In the genomic region with DNA sequence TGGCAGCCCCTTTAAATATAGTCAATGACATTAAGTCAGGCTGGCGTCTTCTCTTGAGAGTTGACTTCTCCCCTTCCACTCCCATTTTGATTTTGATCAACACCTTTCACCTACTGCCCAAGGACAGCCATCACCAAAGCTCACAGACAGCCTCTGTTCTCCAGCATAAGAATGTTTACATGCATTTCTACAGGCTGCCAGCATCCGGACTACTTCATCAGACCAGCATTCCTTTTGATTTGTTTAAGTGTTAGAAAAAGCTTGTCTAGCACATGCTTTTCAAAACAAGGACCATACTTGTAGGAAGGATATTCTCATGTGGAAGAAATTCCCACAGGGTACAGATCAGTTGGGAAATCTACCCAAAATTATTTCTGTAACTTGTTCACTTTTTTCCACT, we compare ENCODE assay signal across 26 cellular contexts. TPM values are rescaled to one million over a fixed set of nuclear protein-coding genes. Genes with fewer than 3 reads are reported as not detected.
"Had no signal": no experiment of that assay in that cellular context is flagged by ENCODE, and none has a peak within 500 bp of the region (broad histone marks: within the 10 kb centered on the region; RNA-seq: fewer than 3 reads in every experiment).

No MANE protein-coding gene starts in this region.

- H3K27ac ChIP-seq: HL-60, RWPE1 had no signal

- H3K4me3 ChIP-seq: K562 had no signal

- DNase-seq: MV-4-11; NCI-H1048; NCI-H1105; NCI-H1436 treated with DMSO at 0.1 percent for 48 hours; NCI-H187; NCI-H2029; NCI-H2081 treated with DMSO at 0.1 percent for 48 hours; NCI-H2227 treated with DMSO at 0.1 percent for 48 hours; NCI-H524; NCI-H526 treated with DMSO at 0.1 percent for 48 hours; NCI-H748 treated with DMSO at 0.1 percent for 48 hours; NK-92 treated with Interleukin-12 subunit alpha and Interleukin-12 subunit beta, amount 100 ng/mL, for 24 hours; PC-3; SHP77; SK-N-SH; SW 1271; T-cell had no signal

- H3K9me3 ChIP-seq: SK-N-SH had no signal

- ATAC-seq: K562, Panc1, PC-3, T-cell had no signal

RNA-seq across cellular contexts. Expression of a gene that starts 6.2 kb away (rescaled TPM):
- total RNA-seq: K562, LHCN-M2, MCF 10A, NCI-H460, OCI-LY7, PC-3, SK-MEL-5, T-cell had no signal
